22 cellular contexts compared by ENCODE assay signal in the genomic region with DNA sequence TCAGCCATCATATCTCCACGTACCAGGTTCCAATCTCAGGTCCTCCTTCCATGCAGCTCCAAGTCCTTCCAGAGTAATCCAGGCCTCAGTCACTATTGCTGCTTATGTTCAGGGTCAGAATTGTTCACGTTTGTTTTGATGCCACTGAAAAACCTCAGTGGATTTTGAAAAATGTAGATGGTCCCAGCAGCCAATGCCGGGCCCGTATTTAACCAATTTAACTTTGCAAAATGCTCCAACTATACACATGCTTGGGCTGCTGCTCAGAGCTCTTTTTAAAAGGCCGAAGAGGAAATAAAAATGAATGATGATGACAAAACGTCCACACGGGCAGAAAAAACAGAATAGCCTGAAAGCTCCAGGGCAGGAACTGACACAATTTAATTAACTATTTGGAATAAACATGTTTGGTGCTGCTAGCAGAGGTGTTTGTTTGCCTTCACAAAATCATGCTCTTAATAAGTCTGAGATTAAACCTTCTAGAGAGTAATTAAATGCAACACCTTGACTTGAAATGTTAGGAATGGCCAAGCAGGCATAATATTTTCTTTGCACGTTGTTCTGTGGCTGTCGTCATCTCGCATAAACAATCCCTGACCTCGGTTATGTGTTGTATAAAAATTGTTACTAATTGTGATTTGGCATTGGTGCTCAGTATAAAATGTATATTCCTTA.
DNase-seq lines count a peak whose midpoint lies in the region; ATAC-seq, FAIRE-seq and TF ChIP-seq lines count a peak whose summit lies in the region.
"Had no signal": no experiment of that assay in that cellular context is flagged by ENCODE, and none has a peak within 500 bp of the region (broad histone marks: within the 10 kb centered on the region; RNA-seq: fewer than 3 reads in every experiment).

No MANE protein-coding gene starts in this region.

- H3K4me3 Mint-ChIP-seq in nephron progenitor cell, result peak overlapping the region; percentile 16
- H3K4me3 Mint-ChIP-seq: CD4-positive, CD25-positive, alpha-beta regulatory T cell; GM23338; IgD-negative memory B cell had no signal

- TF ChIP-seq EP300 in gastroesophageal sphincter (IDR thresholded peaks at IDR 0.05), result no peak

- no peaks in the 10 kb centered on the region for H3K36me3 ChIP-seq in gastroesophageal sphincter
- H3K36me3 ChIP-seq: BE2C, SJSA1 had no signal

- 16 to 37% methylated on average over 11 of the region's 11 CpGs for WGBS in gastroesophageal sphincter (ENCODE audit: low coverage in 1 of 2), 2 donors

- peaks cover 80% of the 10 kb centered on the region for H3K4me1 Mint-ChIP-seq in nephron progenitor cell
- H3K4me1 Mint-ChIP-seq: CD4-positive, CD25-positive, alpha-beta regulatory T cell; IgD-negative memory B cell had no signal

- H3K9me3 ChIP-seq in gastroesophageal sphincter, result no peaks in the 10 kb centered on the region
- H3K9me3 ChIP-seq: BE2C, SJSA1 had no signal

- no peak overlapping the region for H3K27ac Mint-ChIP-seq in nephron progenitor cell
- H3K27ac Mint-ChIP-seq: CD4-positive, CD25-positive, alpha-beta regulatory T cell; GM23338; IgD-negative memory B cell had no signal

- peaks cover 6 to 45% (median 13%) of the 10 kb centered on the region in 3 donors for H3K4me1 ChIP-seq in gastroesophageal sphincter
- H3K4me1 ChIP-seq: SJSA1 had no signal

- no peak for TF ChIP-seq POLR2A in gastroesophageal sphincter (IDR thresholded peaks at IDR 0.05)

- H3K4me3 ChIP-seq in gastroesophageal sphincter, result no peak overlapping the region
- H3K4me3 ChIP-seq: GM23338, SJSA1 had no signal

- in situ Hi-C loops in G401 (cut with HindIII; ENCODE audit: low sequenced_read_pairs), result no loop called here

- no peak for FAIRE-seq in HTR-8/SVneo (lab: Jason Lieb, UNC)
- FAIRE-seq: GM12891, RCC 7860 had no signal

- no peaks in the 10 kb centered on the region for H3K9me3 Mint-ChIP-seq in nephron progenitor cell
- H3K9me3 Mint-ChIP-seq: CD4-positive, CD25-positive, alpha-beta regulatory T cell; GM23338; IgD-negative memory B cell had no signal

- no peak for ATAC-seq in gastroesophageal sphincter
- ATAC-seq: GM23338 had no signal

- no peaks in the 10 kb centered on the region for H3K36me3 Mint-ChIP-seq in nephron progenitor cell (ENCODE audit: low read depth)
- H3K36me3 Mint-ChIP-seq: CD4-positive, CD25-positive, alpha-beta regulatory T cell; IgD-negative memory B cell had no signal

- TF ChIP-seq CTCF in gastroesophageal sphincter (IDR thresholded peaks at IDR 0.05) (no peak), nephron progenitor cell (IDR thresholded peaks at IDR 0.05) (no peak)

- DNase-seq in AG08395 (ENCODE audit: low spot score), result peak; percentile 41
- DNase-seq in GM04504 (ENCODE audit: low read depth), result peak; percentile 35
- no peak for DNase-seq in nephron progenitor cell
- DNase-seq in pons (ENCODE audit: low spot score), result no peak
- DNase-seq in NCI-H2171 treated with DMSO at 0.1 percent for 48 hours (lab: John Stamatoyannopoulos, UW), result no peak
- DNase-seq in HTR-8/SVneo (ENCODE audit: insufficient read length, low spot score), result no peak
- DNase-seq in G401 (ENCODE audit: low spot score), result no peak
- DNase-seq: CD4-positive, CD25-positive, alpha-beta regulatory T cell; DMS79; HCEC 1CT; NCI-H1105; NCI-H146; NCI-H2029 treated with DMSO at 0.1 percent for 48 hours; NCI-H2171; OCI-M1 had no signal

- H3K27me3 Mint-ChIP-seq in nephron progenitor cell (ENCODE audit: low read depth, poor library complexity), result peaks cover 13% of the 10 kb centered on the region

- peak overlapping the region in 3 of 4 donors; percentile 11 to 41 (median 17) for H3K27ac ChIP-seq in gastroesophageal sphincter
- H3K27ac ChIP-seq: SJSA1 had no signal

- H3K27me3 ChIP-seq in gastroesophageal sphincter, result no peaks in the 10 kb centered on the region
- H3K27me3 ChIP-seq: BE2C, SJSA1 had no signal

Comparison
In these comparisons a context has a peak if more than half of its experiments do, and no peak if none do; other contexts are left out.
1. DNase-seq: peak in AG08395 (single experiment) and GM04504 (single experiment); none in nephron progenitor cell (single experiment), pons (single experiment), NCI-H2171 treated with DMSO at 0.1 percent for 48 hours (single experiment), HTR-8/SVneo (single experiment) and G401 (single experiment).